ENCODE assay signal across 21 cellular contexts in genomic region chr1:150678988-150679387, GRCh38. TPM values are rescaled to one million over a fixed set of nuclear protein-coding genes. Genes with fewer than 3 reads are reported as not detected.
DNase-seq lines count a peak whose midpoint lies in the region; ATAC-seq, FAIRE-seq and TF ChIP-seq lines count a peak whose summit lies in the region.
"Had no signal": no experiment of that assay in that cellular context is flagged by ENCODE, and none has a peak within 500 bp of the region (broad histone marks: within the 10 kb centered on the region; RNA-seq: fewer than 3 reads in every experiment).

No MANE protein-coding gene starts in this region.

- no peak overlapping the region for H2BK20ac ChIP-seq in IMR-90 (ENCODE audit: low read depth, low read length)

- no peak overlapping the region for H2AFZ ChIP-seq in IMR-90 (replicated peaks; ENCODE audit: low read length, poor library complexity)
- H2AFZ ChIP-seq in K562 (ENCODE audit: low read depth, low read length), result no peak overlapping the region

- in situ Hi-C loops in IMR-90 (cut with MboI; ENCODE audit: low sequenced_read_pairs), result no loop called here
- in situ Hi-C loops in K562 (cut with MboI), result no loop called here

- H3K23ac ChIP-seq in IMR-90 (ENCODE audit: low read depth, low read length), result no peak overlapping the region

- peaks cover 12% of the 10 kb centered on the region for H3K4me1 Mint-ChIP-seq in activated CD4-positive, alpha-beta memory T cell treated with anti-CD3 and anti-CD28 coated beads for 36 hours (ENCODE audit: low read depth)

- H3K9me1 ChIP-seq in IMR-90 (ENCODE audit: insufficient read depth, low read length), result no peaks in the 10 kb centered on the region
- H3K9me1 ChIP-seq in K562 (ENCODE audit: control insufficient read depth, insufficient read depth, low read length), result no peaks in the 10 kb centered on the region

- H4K5ac ChIP-seq in IMR-90 (ENCODE audit: low read depth, low read length), result no peak overlapping the region

- no TSS peak for BruUV-seq in IMR-90 (replicated peaks; lab: Mats Ljungman, UMichigan)
- BruUV-seq in K562 (replicated peaks; lab: Mats Ljungman, UMichigan), result no TSS peak

- H3K36me3 Mint-ChIP-seq in activated CD4-positive, alpha-beta memory T cell treated with anti-CD3 and anti-CD28 coated beads for 36 hours, result peaks cover 8% of the 10 kb centered on the region

- no peak overlapping the region for H4K91ac ChIP-seq in IMR-90 (ENCODE audit: insufficient read depth, low read depth, low read length)

- FAIRE-seq in A549 (lab: Jason Lieb, UNC) (no peak), K562 (lab: Jason Lieb, UNC) (no peak)
- FAIRE-seq: A204.1, D721Med, G401.6, GM12891, GM19239 had no signal

- no peak overlapping the region for H2BK120ac ChIP-seq in IMR-90 (ENCODE audit: low read depth, low read length)

- 0 out of 4 replicates have a peak, but pooled peaks cover 0 to 7% of the 10 kb centered on the region in 2 experiments for H3K79me1 ChIP-seq in IMR-90 (ENCODE audit: low read depth in 1 of 2, low read length in 2 of 2)

- peaks cover 5% of the 10 kb centered on the region; the same call in 1 of the 2 replicates for H3K36me3 ChIP-seq in IMR-90 (ENCODE audit: control insufficient read depth, insufficient read depth, low read length)
- peaks cover 6% of the 10 kb centered on the region; the same call in 1 of the 3 replicates for H3K36me3 ChIP-seq in K562 (ENCODE audit: control insufficient read depth, insufficient read depth, low read length)

- no peak overlapping the region for H2AK5ac ChIP-seq in IMR-90 (ENCODE audit: low read depth, low read length)

- intact Hi-C loops in IMR-90 (cut with micrococcal nuclease) (no loop called here), K562 (cut with micrococcal nuclease) (no loop called here)
- intact Hi-C loops in activated CD4-positive, alpha-beta memory T cell treated with anti-CD3 and anti-CD28 coated beads for 36 hours (cut with micrococcal nuclease), result no loop called here

- WGBS in A549 (ENCODE audit: missing lambda C conversion rate), result 91% methylated on average over 1 of the region's 1 CpG
- WGBS in IMR-90 (ENCODE audit: extremely low coverage in 2 of 2, insufficient read length in 1 of 2), 2 experiments, result no CpG with 5 or more reads among the region's 1 CpG
- 100% methylated on average over 1 of the region's 1 CpG for WGBS in K562 (ENCODE audit: insufficient coverage, low coverage, missing lambda C conversion rate)

- H3K9ac ChIP-seq in IMR-90 (ENCODE audit: low read depth, low read length) (no peak overlapping the region), K562 (ENCODE audit: insufficient read depth in 1 of 2, low read depth in 2 of 2, low read length in 2 of 2) (no peak overlapping the region)
- H3K9ac ChIP-seq: BLaER1 treated with 17β-estradiol and CSF1 and Interleukin-3, amounts not matched to agents 10 nM and 100 nM had no signal

- dilution Hi-C loops in IMR-90 (cut with HindIII; ENCODE audit: low sequenced_read_pairs, unreplicated experiment), result no loop called here

- H3K9me3 ChIP-seq in A549 (no peaks in the 10 kb centered on the region), IMR-90 (ENCODE audit: control insufficient read depth, insufficient read depth, low read length) (no peaks in the 10 kb centered on the region), K562 (replicated peaks; ENCODE audit: control insufficient read depth, insufficient read depth, low read depth, low read length) (no peaks in the 10 kb centered on the region)
- H3K9me3 ChIP-seq: BLaER1 treated with 17β-estradiol and CSF1 and Interleukin-3, amounts not matched to agents 10 nM and 100 nM; Caco-2 had no signal

- POLR2A ChIA-PET in A549 (lab: Yijun Ruan, JAX), result no interaction called here
- POLR2A ChIA-PET in IMR-90 (lab: Charles Lee; ENCODE audit: unreplicated experiment), result no interaction called here
- POLR2A ChIA-PET in K562 (lab: Yijun Ruan, JAX), result interaction anchor here (1.2 to 1.4 kb wide), 2 partner anchors 8 to 18 kb away, joined by 4 read pairs; partner anchors contain the start of gene GOLPH3L
- POLR2A ChIA-PET in activated CD4-positive, alpha-beta memory T cell treated with anti-CD3 and anti-CD28 coated beads for 36 hours (lab: Charles Lee), result no interaction called here

- H3K9me3 Mint-ChIP-seq in activated CD4-positive, alpha-beta memory T cell treated with anti-CD3 and anti-CD28 coated beads for 36 hours, result no peaks in the 10 kb centered on the region
- H3K9me3 Mint-ChIP-seq: CD4-positive, alpha-beta T cell; CD8-positive, alpha-beta T cell had no signal

- H4K20me1 ChIP-seq in IMR-90 (ENCODE audit: insufficient read depth, low read length) (no peaks in the 10 kb centered on the region), K562 (replicated peaks; ENCODE audit: control insufficient read depth, insufficient read depth, low read length) (no peaks in the 10 kb centered on the region)
- H4K20me1 ChIP-seq: BLaER1 treated with 17β-estradiol and CSF1 and Interleukin-3, amounts not matched to agents 10 nM and 100 nM had no signal

- H4K8ac ChIP-seq in IMR-90 (ENCODE audit: low read depth in 2 of 2, low read length in 2 of 2), result no peak overlapping the region

- H3K27me3 ChIP-seq in IMR-90 (ENCODE audit: control insufficient read depth, insufficient read depth, low read length) (no peaks in the 10 kb centered on the region), K562 (ENCODE audit: control insufficient read depth in 2 of 2, insufficient read depth in 2 of 2, low read length in 2 of 2) (no peaks in the 10 kb centered on the region)
- H3K27me3 ChIP-seq: BLaER1 treated with 17β-estradiol and CSF1 and Interleukin-3, amounts not matched to agents 10 nM and 100 nM had no signal

- H3K4me2 ChIP-seq in A549 (no peak overlapping the region), IMR-90 (ENCODE audit: low read depth, low read length) (no peak overlapping the region), K562 (ENCODE audit: insufficient read depth, low read length) (no peak overlapping the region)
- H3K4me2 ChIP-seq: BLaER1 treated with 17β-estradiol and CSF1 and Interleukin-3, amounts not matched to agents 10 nM and 100 nM had no signal

- H3K27ac ChIP-seq in A549 (no peak overlapping the region), IMR-90 (ENCODE audit: insufficient read depth, low read length) (no peak overlapping the region), K562 (ENCODE audit: extremely low read depth, low read depth, low read length) (no peak overlapping the region)
- H3K27ac ChIP-seq: BLaER1 treated with 17β-estradiol and CSF1 and Interleukin-3, amounts not matched to agents 10 nM and 100 nM; C4-2B had no signal

- TF ChIP-seq CTCF in A549 (IDR thresholded peaks at IDR 0.05), result no peak
- no peak for TF ChIP-seq CTCF in IMR-90 (conservative IDR thresholded peaks at IDR 0.05; ENCODE audit: low read depth, low read length)
- no peak for TF ChIP-seq CTCF in K562 (IDR thresholded peaks at IDR 0.05 in 2 of 3, conservative IDR thresholded peaks at IDR 0.05 in 1 of 3; ENCODE audit: insufficient read depth in 2 of 3, low read depth in 1 of 3, low read length in 3 of 3)

- H3K27me3 Mint-ChIP-seq in activated CD4-positive, alpha-beta memory T cell treated with anti-CD3 and anti-CD28 coated beads for 36 hours, result no peaks in the 10 kb centered on the region
- H3K27me3 Mint-ChIP-seq: B cell; CD4-positive, alpha-beta T cell had no signal

- H3K79me2 ChIP-seq in K562 (ENCODE audit: control insufficient read depth, insufficient read depth, low read length), result no peaks in the 10 kb centered on the region; the same call in 2 of the 3 replicates

- ATAC-seq in A549 (no peak), IMR-90 (ENCODE audit: low read depth) (no peak), K562 (no peak)
- ATAC-seq: CD8-positive, alpha-beta T cell had no signal

- no peak overlapping the region for H3K4me3 Mint-ChIP-seq in activated CD4-positive, alpha-beta memory T cell treated with anti-CD3 and anti-CD28 coated beads for 36 hours
- H3K4me3 Mint-ChIP-seq: B cell; CD4-positive, alpha-beta T cell; CD8-positive, alpha-beta T cell had no signal

- TF ChIP-seq EP300 in A549 (IDR thresholded peaks at IDR 0.05) (no peak), K562 (IDR thresholded peaks at IDR 0.05; ENCODE audit: low read length) (no peak)

- no peaks in the 10 kb centered on the region for H3K4me1 ChIP-seq in A549
- H3K4me1 ChIP-seq in IMR-90 (ENCODE audit: control insufficient read depth, insufficient read depth, low read length), result no peaks in the 10 kb centered on the region
- H3K4me1 ChIP-seq in K562 (replicated peaks in 1 of 2; ENCODE audit: control insufficient read depth in 2 of 2, insufficient read depth in 2 of 2, low read length in 2 of 2), result no peaks in the 10 kb centered on the region
- H3K4me1 ChIP-seq: BLaER1 treated with 17β-estradiol and CSF1 and Interleukin-3, amounts not matched to agents 10 nM and 100 nM; Caco-2 had no signal

- no peak overlapping the region for H2BK5ac ChIP-seq in IMR-90 (ENCODE audit: low read depth, low read length, poor library complexity, severe bottlenecking)

- no peak overlapping the region for H3K4ac ChIP-seq in IMR-90 (ENCODE audit: low read depth, low read length)

- no peak for TF ChIP-seq POLR2A in A549 (IDR thresholded peaks at IDR 0.05; ENCODE audit: low read length)
- TF ChIP-seq POLR2A in IMR-90 (IDR thresholded peaks at IDR 0.05; ENCODE audit: low read depth, low read length), result no peak
- no peak for TF ChIP-seq POLR2A in K562 (conservative IDR thresholded peaks at IDR 0.05)

- CTCF ChIA-PET in A549 (lab: Yijun Ruan, JAX) (no interaction called here), IMR-90 (lab: Yijun Ruan, JAX) (no interaction called here), K562 (lab: Yijun Ruan, JAX; ENCODE audit: low intra/inter-chr PET ratio) (no interaction called here)
- CTCF ChIA-PET in activated CD4-positive, alpha-beta memory T cell treated with anti-CD3 and anti-CD28 coated beads for 36 hours (lab: Charles Lee), result interaction anchor here (1.4 kb wide), 1 partner anchor 118 kb away, joined by 3 read pairs; no protein-coding TSS in a partner anchor

- H2BK15ac ChIP-seq in IMR-90 (ENCODE audit: low read depth, low read length), result no peak overlapping the region

- H3K4me3 ChIP-seq in A549 (no peak overlapping the region), IMR-90 (ENCODE audit: insufficient read depth, low read depth, low read length) (no peak overlapping the region), K562 (no peak overlapping the region)
- H3K4me3 ChIP-seq: BLaER1 treated with 17β-estradiol and CSF1 and Interleukin-3, amounts not matched to agents 10 nM and 100 nM had no signal

- H3K14ac ChIP-seq in IMR-90 (replicated peaks; ENCODE audit: low read depth, low read length), result no peak overlapping the region

- TF ChIP-seq RAD21 in A549 (conservative IDR thresholded peaks at IDR 0.05 in 1 of 2, IDR thresholded peaks at IDR 0.05 in 1 of 2) (no peak), IMR-90 (IDR thresholded peaks at IDR 0.05; ENCODE audit: low read length) (no peak), K562 (CRISPR knock-in tag; conservative IDR thresholded peaks at IDR 0.05 in 1 of 2, IDR thresholded peaks at IDR 0.05 in 1 of 2) (no peak)

- H2AK9ac ChIP-seq in IMR-90 (replicated peaks; ENCODE audit: low read depth, low read length, poor library complexity), result no peak overlapping the region

- no peak overlapping the region for H3K27ac Mint-ChIP-seq in activated CD4-positive, alpha-beta memory T cell treated with anti-CD3 and anti-CD28 coated beads for 36 hours
- H3K27ac Mint-ChIP-seq: B cell; CD4-positive, alpha-beta T cell; CD8-positive, alpha-beta T cell had no signal

- no peak overlapping the region for H3K56ac ChIP-seq in IMR-90 (ENCODE audit: extremely low read depth, insufficient read depth, low read length)

- DNase-seq in A549 (ENCODE audit: low read depth in 1 of 2, low spot score in 1 of 2), result no peak
- DNase-seq in IMR-90, result no peak
- no peak for DNase-seq in K562 (ENCODE audit: extremely low read depth in 1 of 4, low spot score in 3 of 4)
- no peak for DNase-seq in NCI-H526 treated with DMSO at 0.1 percent for 48 hours (lab: John Stamatoyannopoulos, UW)
- DNase-seq in activated CD4-positive, alpha-beta memory T cell treated with anti-CD3 and anti-CD28 coated beads for 36 hours, result no peak
- DNase-seq: 8988T; AML-193; Caco-2; Calu3; CD4-positive, alpha-beta T cell; CD8-positive, alpha-beta T cell; DMS79 treated with DMSO at 0.1 percent for 48 hours; GF-D8 had no signal

- no peak overlapping the region for H3K18ac ChIP-seq in IMR-90 (ENCODE audit: low read depth, low read length)

RNA-seq across cellular contexts. Expression of gene GOLPH3L, which starts 18.0 kb away (rescaled TPM):
- polyA plus RNA-seq in A549 (2011; rRNA removed) (34.9 and 41.8 TPM in 2 replicates), A549 (2017; fragmentation: RNase III; extraction: RNeasy Plus Mini Kit Qiagen cat#74134 plus additional on column Dnase treatment) (23.9 to 32.3 TPM (median 27.7 TPM) in 3 replicates), IMR-90 (2012; rRNA removed) (8.7 and 11.0 TPM in 2 replicates), K562 (2011; rRNA removed) (37.5 and 42.1 TPM in 2 replicates), K562 (2014; fragmentation: Illumina TruSeq; extraction: Trizol) (26.8 and 29.7 TPM in 2 replicates), K562 (2014; fragmentation: Nextera tagmentation; extraction: Ambion mirVana) (10 to 100 TPM; 16.8 to 21.9 TPM), K562 (2014; rRNA removed) (18.6 and 21.6 TPM in 2 replicates)
- 5.6 and 6.2 TPM in 2 replicates for polyA plus RNA-seq in A549 (2012; cell fraction: cytosol; rRNA removed)
- polyA plus RNA-seq in A549 (2012; cell fraction: nucleus; rRNA removed), result 7.2 and 11.4 TPM in 2 replicates
- polyA minus RNA-seq in A549 (2011; rRNA and poly(A)+ RNA removed), result 24.6 and 30.4 TPM in 2 replicates
- total RNA-seq in IMR-90 (2012; rRNA removed) (9.5 and 11.7 TPM in 2 replicates), K562 (2014; rRNA removed) (8.1 and 8.8 TPM in 2 replicates), K562 (2014; rRNA removed; fragmentation: Illumina TruSeq; extraction: Trizol) (25.3 and 30.3 TPM in 2 replicates), K562 (2015; rRNA removed; fragmentation: Illumina TruSeq; extraction: Trizol) (19.4 and 21.2 TPM in 2 replicates), K562 (2021) (21.3 and 21.4 TPM in 2 replicates)
- 2.1 and 2.3 TPM in 2 replicates for polyA plus RNA-seq in IMR-90 (2012; cell fraction: cytosol; rRNA removed)
- 0.69 and 5.6 TPM in 2 replicates for polyA plus RNA-seq in IMR-90 (2012; cell fraction: nucleus; rRNA removed; ENCODE audit: low replicate concordance)
- total RNA-seq in K562 (2011; cell fraction: chromatin; rRNA removed; ENCODE audit: low replicate concordance), result 15.8 and 40.1 TPM in 2 replicates
- total RNA-seq in K562 (2011; cell fraction: nucleolus; rRNA removed), result 11.8 and 12.5 TPM in 2 replicates
- 16.7 and 23.1 TPM in 2 replicates for total RNA-seq in K562 (2011; cell fraction: nucleoplasm; rRNA removed)
- polyA plus RNA-seq in K562 (2011; cell fraction: cytosol; rRNA removed), result 11.7 and 20.0 TPM in 2 replicates
- polyA plus RNA-seq in K562 (2011; cell fraction: nucleus; rRNA removed), result 7.3 and 9.5 TPM in 2 replicates
- polyA plus RNA-seq in K562 (2012), result 26.5 and 34.6 TPM in 2 replicates
- 69.1 and 75.4 TPM in 2 replicates for polyA minus RNA-seq in K562 (2011; rRNA and poly(A)+ RNA removed)
- polyA minus RNA-seq in K562 (2011; cell fraction: cytosol; rRNA and poly(A)+ RNA removed), result 23.8 and 27.6 TPM in 2 replicates
- 6.1 and 16.4 TPM in 2 replicates for polyA minus RNA-seq in K562 (2011; cell fraction: nucleus; rRNA and poly(A)+ RNA removed)
- total RNA-seq in activated CD4-positive, alpha-beta memory T cell treated with anti-CD3 and anti-CD28 coated beads for 36 hours, result 10 to 100 TPM; 26.1 to 29.1 TPM

RNA-seq across cellular contexts. Expression of gene HORMAD1, which starts 41.7 kb away (rescaled TPM):
- polyA plus RNA-seq in A549 (2011; rRNA removed) (20.6 and 30.6 TPM in 2 replicates), A549 (2017; fragmentation: RNase III; extraction: RNeasy Plus Mini Kit Qiagen cat#74134 plus additional on column Dnase treatment) (8.9 to 13.6 TPM (median 11.6 TPM) in 3 replicates), IMR-90 (2012; rRNA removed) (not detected in 2 replicates), K562 (2011; rRNA removed) (not detected in 2 replicates), K562 (2014; fragmentation: Illumina TruSeq; extraction: Trizol) (not detected in 2 replicates), K562 (2014; fragmentation: Nextera tagmentation; extraction: Ambion mirVana) (not detected), K562 (2014; rRNA removed) (not detected in 2 replicates)
- 2.7 and 3.5 TPM in 2 replicates for polyA plus RNA-seq in A549 (2012; cell fraction: cytosol; rRNA removed)
- polyA plus RNA-seq in A549 (2012; cell fraction: nucleus; rRNA removed), result 2.1 and 3.9 TPM in 2 replicates
- polyA minus RNA-seq in A549 (2011; rRNA and poly(A)+ RNA removed), result 5.1 and 5.2 TPM in 2 replicates
- total RNA-seq in IMR-90 (2012; rRNA removed) (not detected in 2 replicates), K562 (2014; rRNA removed) (not detected in 2 replicates), K562 (2014; rRNA removed; fragmentation: Illumina TruSeq; extraction: Trizol) (not detected in 2 replicates), K562 (2015; rRNA removed; fragmentation: Illumina TruSeq; extraction: Trizol) (not detected in 2 replicates), K562 (2021) (not detected in 2 replicates)
- polyA plus RNA-seq in IMR-90 (2012; cell fraction: cytosol; rRNA removed), result not detected in 2 replicates
- polyA plus RNA-seq in IMR-90 (2012; cell fraction: nucleus; rRNA removed; ENCODE audit: low replicate concordance), result not detected in 2 replicates
- not detected in 2 replicates for total RNA-seq in K562 (2011; cell fraction: chromatin; rRNA removed; ENCODE audit: low replicate concordance)
- total RNA-seq in K562 (2011; cell fraction: nucleolus; rRNA removed), result not detected in 2 replicates
- total RNA-seq in K562 (2011; cell fraction: nucleoplasm; rRNA removed), result not detected in 2 replicates
- polyA plus RNA-seq in K562 (2011; cell fraction: cytosol; rRNA removed), result not detected in 2 replicates
- polyA plus RNA-seq in K562 (2011; cell fraction: nucleus; rRNA removed), result not detected in 2 replicates
- not detected in 2 replicates for polyA plus RNA-seq in K562 (2012)
- polyA minus RNA-seq in K562 (2011; rRNA and poly(A)+ RNA removed), result not detected in 2 replicates
- not detected in 2 replicates for polyA minus RNA-seq in K562 (2011; cell fraction: cytosol; rRNA and poly(A)+ RNA removed)
- polyA minus RNA-seq in K562 (2011; cell fraction: nucleus; rRNA and poly(A)+ RNA removed), result not detected in 2 replicates
- not detected for total RNA-seq in activated CD4-positive, alpha-beta memory T cell treated with anti-CD3 and anti-CD28 coated beads for 36 hours
- total RNA-seq: Caco-2; Calu3; CD4-positive, alpha-beta T cell; CD8-positive, alpha-beta T cell had no signal

RNA-seq across cellular contexts. Expression of gene ENSA, which starts 49.6 kb away (rescaled TPM):
- 61.2 and 67.9 TPM in 2 replicates for polyA plus RNA-seq in A549 (2011; rRNA removed)
- 44.7 and 49.2 TPM in 2 replicates for polyA plus RNA-seq in A549 (2012; cell fraction: cytosol; rRNA removed)
- 19.4 and 22.9 TPM in 2 replicates for polyA plus RNA-seq in A549 (2012; cell fraction: nucleus; rRNA removed)
- polyA plus RNA-seq in A549 (2017; fragmentation: RNase III; extraction: RNeasy Plus Mini Kit Qiagen cat#74134 plus additional on column Dnase treatment), result 117 to 128 TPM (median 121 TPM) in 3 replicates
- 23.9 and 24.4 TPM in 2 replicates for polyA minus RNA-seq in A549 (2011; rRNA and poly(A)+ RNA removed)
- total RNA-seq in IMR-90 (2012; rRNA removed), result 53.2 and 62.8 TPM in 2 replicates
- polyA plus RNA-seq in IMR-90 (2012; rRNA removed), result 89.4 and 96.5 TPM in 2 replicates
- 15.3 and 27.8 TPM in 2 replicates for polyA plus RNA-seq in IMR-90 (2012; cell fraction: cytosol; rRNA removed)
- 6.4 and 30.3 TPM in 2 replicates for polyA plus RNA-seq in IMR-90 (2012; cell fraction: nucleus; rRNA removed; ENCODE audit: low replicate concordance)
- total RNA-seq in K562 (2011; cell fraction: chromatin; rRNA removed; ENCODE audit: low replicate concordance), result 86.7 and 153 TPM in 2 replicates
- 54.7 and 57.9 TPM in 2 replicates for total RNA-seq in K562 (2011; cell fraction: nucleolus; rRNA removed)
- total RNA-seq in K562 (2011; cell fraction: nucleoplasm; rRNA removed), result 124 and 201 TPM in 2 replicates
- total RNA-seq in K562 (2014; rRNA removed), result 147 and 163 TPM in 2 replicates
- 196 and 198 TPM in 2 replicates for total RNA-seq in K562 (2014; rRNA removed; fragmentation: Illumina TruSeq; extraction: Trizol)
- 183 and 188 TPM in 2 replicates for total RNA-seq in K562 (2015; rRNA removed; fragmentation: Illumina TruSeq; extraction: Trizol)
- total RNA-seq in K562 (2021), result 203 and 219 TPM in 2 replicates
- 133 and 156 TPM in 2 replicates for polyA plus RNA-seq in K562 (2011; rRNA removed)
- polyA plus RNA-seq in K562 (2011; cell fraction: cytosol; rRNA removed), result 116 and 118 TPM in 2 replicates
- 47.5 and 50.4 TPM in 2 replicates for polyA plus RNA-seq in K562 (2011; cell fraction: nucleus; rRNA removed)
- polyA plus RNA-seq in K562 (2012), result 174 and 197 TPM in 2 replicates
- polyA plus RNA-seq in K562 (2014; fragmentation: Illumina TruSeq; extraction: Trizol), result 565 and 605 TPM in 2 replicates
- 10 to 100 TPM; 68.1 to 93.9 TPM for polyA plus RNA-seq in K562 (2014; fragmentation: Nextera tagmentation; extraction: Ambion mirVana)
- polyA plus RNA-seq in K562 (2014; rRNA removed), result 197 and 354 TPM in 2 replicates
- 60.6 and 80.0 TPM in 2 replicates for polyA minus RNA-seq in K562 (2011; rRNA and poly(A)+ RNA removed)
- polyA minus RNA-seq in K562 (2011; cell fraction: cytosol; rRNA and poly(A)+ RNA removed), result 32.9 and 35.0 TPM in 2 replicates
- 22.9 and 51.1 TPM in 2 replicates for polyA minus RNA-seq in K562 (2011; cell fraction: nucleus; rRNA and poly(A)+ RNA removed)
- 100 to 1,000 TPM; 212 to 219 TPM for total RNA-seq in activated CD4-positive, alpha-beta memory T cell treated with anti-CD3 and anti-CD28 coated beads for 36 hours

Comparison
In these comparisons a context has a peak if more than half of its experiments do, and no peak if none do; other contexts are left out.
1. Of the 35 proteins assayed by ChIP-seq in both K562 and A549: peak only in K562: none; only in A549: MAFK; in both: none; in neither: 34.